In the genomic region with DNA sequence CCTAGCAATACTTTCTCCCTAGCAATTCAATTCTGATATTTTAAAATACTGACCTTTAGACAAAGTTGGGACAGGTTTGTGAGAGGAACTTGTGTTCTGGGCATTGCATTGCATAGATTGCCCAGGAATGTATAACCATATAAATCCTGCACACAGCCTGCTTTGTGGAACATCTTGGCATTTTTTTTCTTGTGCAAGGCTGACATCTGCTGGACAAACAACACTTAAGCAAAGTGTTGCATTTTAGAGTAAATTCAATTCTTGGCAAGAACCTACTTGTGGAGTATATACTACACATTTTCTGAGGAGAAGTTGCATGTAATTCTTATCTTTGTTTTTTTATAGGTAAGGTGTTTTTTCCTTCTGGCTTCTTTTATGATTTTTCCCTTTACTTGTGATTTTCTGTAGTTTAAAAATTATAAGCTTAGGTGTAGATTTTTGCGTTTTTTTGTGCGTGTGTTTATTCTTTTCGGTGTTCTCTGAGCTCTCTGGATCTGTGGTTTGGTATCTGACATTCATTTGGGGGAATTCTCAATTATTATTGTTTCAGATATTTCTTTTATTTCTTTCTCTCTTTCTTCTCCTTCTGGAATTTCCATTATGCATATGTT, we compare ENCODE assay signal across 8 cellular contexts. TPM values are rescaled to one million over a fixed set of nuclear protein-coding genes. Genes with fewer than 3 reads are reported as not detected.
DNase-seq lines count a peak whose midpoint lies in the region; ATAC-seq, FAIRE-seq and TF ChIP-seq lines count a peak whose summit lies in the region.

No MANE protein-coding gene starts in this region.

- BruUV-seq in mammary epithelial cell (replicated peaks; lab: Mats Ljungman, UMichigan) = no TSS peak

- H4K20me1 ChIP-seq in mammary epithelial cell (ENCODE audit: insufficient read depth, low read length) (no peaks in the 10 kb centered on the region), keratinocyte (ENCODE audit: control insufficient read depth, extremely low read depth, insufficient read depth, low read length) (no peaks in the 10 kb centered on the region)

- FAIRE-seq in keratinocyte (lab: Jason Lieb, UNC) = peak; percentile 93

- peak; percentile 9 for DNase-seq in BJ (ENCODE audit: low read depth)
- DNase-seq in NCI-H1092 treated with DMSO at 0.1 percent for 48 hours (lab: John Stamatoyannopoulos, UW) = peak; percentile 51
- DNase-seq in SW480 (ENCODE audit: low spot score) = peak; percentile 67
- DNase-seq in mammary epithelial cell = peak; percentile 50
- DNase-seq in keratinocyte (ENCODE audit: low read depth, low spot score) = peak; percentile 54
- peak; percentile 60 for DNase-seq in stimulated activated CD8-positive, alpha-beta memory T cell treated with anti-CD3 and anti-CD28 coated beads, Interleukin-4, amount 100 ng/mL, for 48 hours

- H3K4me2 ChIP-seq in mammary epithelial cell (ENCODE audit: insufficient read depth, low read depth, low read length) (no peak overlapping the region), keratinocyte (ENCODE audit: control insufficient read depth, extremely low read depth, insufficient read depth, low read depth, low read length) (no peak overlapping the region)

- peak; percentile 50 for ATAC-seq in GM18517 (IDR thresholded peaks at IDR 0.05; ENCODE audit: unreplicated experiment)
- ATAC-seq in HG03097 (IDR thresholded peaks at IDR 0.05; ENCODE audit: low FRiP score, unreplicated experiment) = no peak

- H3K36me3 ChIP-seq in BJ (ENCODE audit: control insufficient read depth, insufficient read depth, low read length) (no peaks in the 10 kb centered on the region), mammary epithelial cell (ENCODE audit: insufficient read depth, low read length) (no peaks in the 10 kb centered on the region), keratinocyte (ENCODE audit: control insufficient read depth in 2 of 2, extremely low read depth in 1 of 2, insufficient read depth in 2 of 2, low read length in 2 of 2) (no peaks in the 10 kb centered on the region)

- no peaks in the 10 kb centered on the region for H3K9me1 ChIP-seq in keratinocyte (ENCODE audit: control insufficient read depth, extremely low read depth, insufficient read depth, low read length)

- intact Hi-C loops in mammary epithelial cell (cut with micrococcal nuclease) = loop anchor here (1.0 to 2.0 kb wide), 6 partner anchors 104 to 361 kb away; partner anchors contain the start of gene MUCL1

- dilution Hi-C loops in mammary epithelial cell (cut with HindIII; ENCODE audit: low sequenced_read_pairs) (no loop called here), keratinocyte (cut with MboI; ENCODE audit: extremely low pct_ligation_motif_present, low sequenced_read_pairs) (no loop called here)

- H3K9ac ChIP-seq in mammary epithelial cell (ENCODE audit: insufficient read depth, low read length) (no peak overlapping the region), keratinocyte (ENCODE audit: control insufficient read depth, extremely low read depth, insufficient read depth, low read length) (no peak overlapping the region)

- H3K27me3 ChIP-seq in BJ (ENCODE audit: control insufficient read depth, insufficient read depth, low read length) (no peaks in the 10 kb centered on the region), mammary epithelial cell (ENCODE audit: insufficient read depth, low read length) (no peaks in the 10 kb centered on the region), keratinocyte (ENCODE audit: control insufficient read depth, extremely low read depth, insufficient read depth, low read length) (no peaks in the 10 kb centered on the region)

- in situ Hi-C loops in mammary epithelial cell (cut with MboI; ENCODE audit: low sequenced_read_pairs in 2 of 2) = no loop called here

- H3K4me3 ChIP-seq in BJ (ENCODE audit: low read depth, low read length) (no peak overlapping the region), mammary epithelial cell (replicated peaks in 1 of 3; ENCODE audit: insufficient read depth in 1 of 3, low read depth in 2 of 3, low read length in 3 of 3) (no peak overlapping the region), keratinocyte (ENCODE audit: control insufficient read depth in 2 of 3, extremely low read depth in 1 of 3, insufficient read depth in 2 of 3, low read depth in 1 of 3, low read length in 3 of 3) (no peak overlapping the region)

- no peaks in the 10 kb centered on the region for H3K9me3 ChIP-seq in mammary epithelial cell (replicated peaks; ENCODE audit: insufficient read depth, low read length)
- no peaks in the 10 kb centered on the region for H3K9me3 ChIP-seq in keratinocyte (ENCODE audit: control insufficient read depth, low read depth, low read length)

- no peak overlapping the region for H3K27ac ChIP-seq in mammary epithelial cell (ENCODE audit: insufficient read depth, low read depth, low read length)
- no peak overlapping the region for H3K27ac ChIP-seq in keratinocyte (ENCODE audit: control insufficient read depth, insufficient read depth, low read length)

- H2AFZ ChIP-seq in mammary epithelial cell (ENCODE audit: low read depth, low read length) = no peak overlapping the region
- H2AFZ ChIP-seq in keratinocyte (ENCODE audit: control insufficient read depth, low read length) = no peak overlapping the region

- POLR2A ChIA-PET in BJ (lab: Charles Lee) = no interaction called here

- TF ChIP-seq CTCF in BJ (IDR thresholded peaks at IDR 0.05; ENCODE audit: insufficient read depth, low read depth, low read length) = peak; percentile 63
- peak; percentile 50 to 70 for TF ChIP-seq CTCF in mammary epithelial cell (conservative IDR thresholded peaks at IDR 0.05 in 1 of 2, IDR thresholded peaks at IDR 0.05 in 1 of 2; ENCODE audit: extremely low read depth in 1 of 2, insufficient read depth in 1 of 2, low read depth in 1 of 2, low read length in 2 of 2)
- TF ChIP-seq CTCF in keratinocyte (optimal IDR thresholded peaks at IDR 0.05 in 1 of 3, IDR thresholded peaks at IDR 0.05 in 1 of 3, conservative IDR thresholded peaks at IDR 0.05 in 1 of 3; ENCODE audit: extremely low read depth in 1 of 3, insufficient read depth in 2 of 3, low read length in 3 of 3) = peak; percentile 45 to 65 (median 53)

- 100% methylated on average over 3 of the region's 3 CpGs for WGBS in mammary epithelial cell (ENCODE audit: low coverage, missing lambda C conversion rate)

- CTCF ChIA-PET in BJ (lab: Yijun Ruan, JAX) (interaction anchor here (0.7 to 1.6 kb wide), 15 partner anchors 10 to 256 kb away, joined by 3 to 19 read pairs (median 4); partner anchors contain the start of gene MUCL1), mammary epithelial cell (lab: Charles Lee; ENCODE audit: low non-redundant PET) (interaction anchor here (0.6 to 0.7 kb wide), 3 partner anchors 10 to 233 kb away, joined by 3 to 4 read pairs (median 4); no protein-coding TSS in a partner anchor)

- H3K4me1 ChIP-seq in mammary epithelial cell (ENCODE audit: insufficient read depth, low read length) = no peaks in the 10 kb centered on the region
- H3K4me1 ChIP-seq in keratinocyte (ENCODE audit: control insufficient read depth, extremely low read depth, insufficient read depth, low read length) = no peaks in the 10 kb centered on the region

- H3K79me2 ChIP-seq in mammary epithelial cell (ENCODE audit: insufficient read depth, low read length) (no peaks in the 10 kb centered on the region), keratinocyte (ENCODE audit: control insufficient read depth, insufficient read depth, low read length) (no peaks in the 10 kb centered on the region)

RNA-seq across cellular contexts. Expression of gene TESPA1, which starts 26.4 kb away (rescaled TPM):
- polyA plus RNA-seq in BJ (2011; rRNA removed) = not detected in 2 replicates
- polyA minus RNA-seq in BJ (2011; rRNA and poly(A)+ RNA removed) = not detected in 2 replicates
- total RNA-seq in mammary epithelial cell = not detected
- not detected for polyA plus RNA-seq in mammary epithelial cell
- not detected for polyA minus RNA-seq in mammary epithelial cell
- 0.08 TPM in 1 of 3 replicates, not detected in the others for polyA plus RNA-seq in keratinocyte
- not detected for polyA plus RNA-seq in keratinocyte (2011; ENCODE audit: low read depth)
- not detected in 2 replicates for polyA plus RNA-seq in keratinocyte (2011; cell fraction: cytosol; rRNA removed)
- not detected in 2 replicates for polyA plus RNA-seq in keratinocyte (2011; cell fraction: nucleus; rRNA removed)
- not detected in 2 replicates for polyA plus RNA-seq in keratinocyte (2012; ENCODE audit: low replicate concordance)
- polyA minus RNA-seq in keratinocyte = not detected in 3 replicates
- not detected for polyA minus RNA-seq in keratinocyte (2011; cell fraction: cytosol; rRNA and poly(A)+ RNA removed)
- not detected in 2 replicates for polyA minus RNA-seq in keratinocyte (2011; cell fraction: nucleus; rRNA and poly(A)+ RNA removed)

Comparison
In these comparisons a context has a peak if more than half of its experiments do, and no peak if none do; other contexts are left out.
1. DNase-seq: peak in every context shown above with its lines; median percentile 67 in SW480; 60 in stimulated activated CD8-positive, alpha-beta memory T cell treated with anti-CD3 and anti-CD28 coated beads, Interleukin-4, amount 100 ng/mL, for 48 hours; 54 in keratinocyte; 51 in NCI-H1092 treated with DMSO at 0.1 percent for 48 hours; 50 in mammary epithelial cell; 9 in BJ.